Comparison of ENCODE assay signal across 27 cellular contexts in the genomic region with DNA sequence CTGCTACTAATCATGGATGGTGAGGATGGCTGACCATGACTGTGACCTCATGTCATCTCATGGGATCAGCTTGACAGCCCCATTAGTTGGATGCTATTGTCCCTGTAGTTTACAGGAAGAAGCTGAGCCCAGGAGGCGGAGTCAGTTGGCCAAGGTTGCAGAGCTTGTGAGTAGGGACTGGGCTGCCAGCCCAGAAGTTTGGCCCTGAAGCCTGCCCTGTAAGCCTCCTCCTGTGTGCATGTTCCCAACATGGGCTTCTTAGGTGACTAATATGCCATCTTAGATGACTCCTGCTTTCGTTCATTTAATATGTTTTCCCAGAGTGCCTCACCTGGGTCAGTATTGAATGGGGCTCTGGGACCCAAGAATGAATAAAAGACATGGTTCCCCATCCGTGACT. TPM values are rescaled to one million over a fixed set of nuclear protein-coding genes. Genes with fewer than 3 reads are reported as not detected.
"Had no signal": no experiment of that assay in that cellular context is flagged by ENCODE, and none has a peak within 500 bp of the region (broad histone marks: within the 10 kb centered on the region; RNA-seq: fewer than 3 reads in every experiment).

No MANE protein-coding gene starts in this region.

- H3K9me3 ChIP-seq: SJSA1, SK-N-SH had no signal

- FAIRE-seq: TTC549 had no signal

- DNase-seq: activated CD4-positive, alpha-beta memory T cell treated with anti-CD3 and anti-CD28 coated beads for 36 hours; activated CD4-positive, alpha-beta T cell treated with anti-CD3 and anti-CD28 coated beads, Interleukin-2, amount 10 ng/mL, durations not matched to agents 7 days and 5 days; activated CD8-positive, alpha-beta memory T cell treated with anti-CD3 and anti-CD28 coated beads, Interleukin-2, amount 50 U/mL, for 4 hours; activated gamma-delta T cell treated with Interleukin-2 at 50 U/mL for 16 hours; activated naive CD4-positive, alpha-beta T cell treated with anti-CD3 and anti-CD28 coated beads for 36 hours; activated T-cell treated with anti-CD3 and anti-CD28 coated beads for 4 hours; activated T-cell treated with anti-CD3 and anti-CD28 coated beads, Interleukin-2, amount 50 U/mL, for 4 hours; anterior cingulate cortex; brain microvascular endothelial cell; NCI-H1092 treated with DMSO at 0.1 percent for 48 hours; NCI-H1417; NCI-H146; NCI-H187; NCI-H2029 treated with DMSO at 0.1 percent for 48 hours; NCI-H2107; NCI-H2171; NCI-H524; SHP77; SK-N-SH had no signal

- H3K4me3 ChIP-seq: SJSA1 had no signal

- H3K27ac ChIP-seq: brain microvascular endothelial cell, KMS-11, SJSA1 had no signal

- ATAC-seq: activated naive CD4-positive, alpha-beta T cell treated with anti-CD3 and anti-CD28 coated beads, Interleukin-2, amount 50 U/mL, for 72 hours; activated T-cell treated with anti-CD3 and anti-CD28 coated beads, Interleukin-2, amount 50 U/mL, for 4 hours; Panc1 had no signal

- H3K4me1 ChIP-seq: SJSA1 had no signal

- H3K27me3 ChIP-seq: brain microvascular endothelial cell had no signal

- H3K9ac ChIP-seq: KMS-11, SK-N-SH had no signal

- H3K36me3 ChIP-seq: brain microvascular endothelial cell, SJSA1 had no signal

RNA-seq across cellular contexts. Expression of a gene that starts 6.9 kb away (rescaled TPM):
- total RNA-seq: activated naive CD4-positive, alpha-beta T cell treated with anti-CD3 and anti-CD28 coated beads for 36 hours; activated T-cell treated with anti-CD3 and anti-CD28 coated beads, Interleukin-2, amount 50 U/mL, for 4 hours; activated T-helper 1 cell treated with anti-CD3 and anti-CD28 coated beads, Interleukin-12 subunit alpha, Interleukin-12 subunit beta, Interleukin-2, Interleukin-4 antibody, amounts not matched to agents 30 ng/mL and 10 ng/mL and 1 ng/mL, durations not matched to agents 14 hours and 24 hours and 36 hours; LHCN-M2; RPMI7951; SJSA1 had no signal
